Comparison of ENCODE assay signal across 27 cellular contexts in genomic region chr18:74788657-74789056, GRCh38.
"Had no signal": no experiment of that assay in that cellular context is flagged by ENCODE, and none has a peak within 500 bp of the region (broad histone marks: within the 10 kb centered on the region; RNA-seq: fewer than 3 reads in every experiment).

No MANE protein-coding gene starts in this region.

- H3K9me3 ChIP-seq: left ventricle myocardium inferior, ovary, prostate gland, spleen, suprapubic skin, thoracic aorta, tibial artery, upper lobe of right lung had no signal

- H3K36me3 Mint-ChIP-seq: mesothelial cell of epicardium; natural killer cell; stimulated activated effector memory CD8-positive, alpha-beta T cell treated with anti-CD3 and anti-CD28 coated beads, Interleukin-12 subunit alpha, Interleukin-12 subunit beta, amount 100 ng/mL, for 72 hours had no signal

- H3K4me1 ChIP-seq: left ventricle myocardium inferior, prostate gland, spleen, suprapubic skin, tibial artery, upper lobe of right lung had no signal

- H3K36me3 ChIP-seq: left ventricle myocardium inferior, ovary, prostate gland, thoracic aorta, tibial artery, upper lobe of right lung had no signal

- H3K27ac Mint-ChIP-seq: immature natural killer cell; mesothelial cell of epicardium; naive B cell; natural killer cell; nephron progenitor cell; stimulated activated effector memory CD8-positive, alpha-beta T cell treated with anti-CD3 and anti-CD28 coated beads, Interleukin-12 subunit alpha, Interleukin-12 subunit beta, amount 100 ng/mL, for 72 hours; stimulated activated naive CD8-positive, alpha-beta T cell treated with anti-CD3 and anti-CD28 coated beads, Interleukin-15, Interleukin-2, amounts not matched to agents 100 ng/mL and 50 ng/mL, for 24 hours had no signal

- H3K4me3 ChIP-seq: left ventricle myocardium inferior, lung, ovary, prostate gland, skin epidermis, spleen, suprapubic skin, thoracic aorta, tibial artery, upper lobe of right lung had no signal

- H3K27me3 Mint-ChIP-seq: naive B cell; stimulated activated naive CD8-positive, alpha-beta T cell treated with anti-CD3 and anti-CD28 coated beads, Interleukin-15, Interleukin-2, amounts not matched to agents 100 ng/mL and 50 ng/mL, for 24 hours had no signal

- FAIRE-seq: islet of Langerhans, urothelium cell line had no signal

- DNase-seq: hypothalamus; immature natural killer cell; left ventricle myocardium inferior; mesendoderm; naive B cell; natural killer cell; nephron progenitor cell; ovary; posterior cingulate gyrus; retina; right cardiac atrium; spleen; stimulated activated CD4-positive, alpha-beta T cell treated with anti-CD3 and anti-CD28 coated beads, Interleukin-4, amount 100 ng/mL, for 24 hours; stimulated activated naive CD4-positive, alpha-beta T cell; tibial artery; upper lobe of right lung had no signal

- H3K9me3 Mint-ChIP-seq: immature natural killer cell; mesothelial cell of epicardium; naive B cell; natural killer cell; nephron progenitor cell; stimulated activated effector memory CD8-positive, alpha-beta T cell treated with anti-CD3 and anti-CD28 coated beads, Interleukin-12 subunit alpha, Interleukin-12 subunit beta, amount 100 ng/mL, for 72 hours; stimulated activated naive CD8-positive, alpha-beta T cell treated with anti-CD3 and anti-CD28 coated beads, Interleukin-15, Interleukin-2, amounts not matched to agents 100 ng/mL and 50 ng/mL, for 24 hours had no signal

- H3K4me1 Mint-ChIP-seq: immature natural killer cell; mesothelial cell of epicardium; naive B cell; natural killer cell; stimulated activated effector memory CD8-positive, alpha-beta T cell treated with anti-CD3 and anti-CD28 coated beads, Interleukin-12 subunit alpha, Interleukin-12 subunit beta, amount 100 ng/mL, for 72 hours had no signal

- H3K27ac ChIP-seq: left ventricle myocardium inferior, ovary, prostate gland, skin epidermis, spleen, suprapubic skin, thoracic aorta, tibial artery, upper lobe of right lung had no signal

- H3K4me3 Mint-ChIP-seq: immature natural killer cell; mesothelial cell of epicardium; natural killer cell; nephron progenitor cell; stimulated activated effector memory CD8-positive, alpha-beta T cell treated with anti-CD3 and anti-CD28 coated beads, Interleukin-12 subunit alpha, Interleukin-12 subunit beta, amount 100 ng/mL, for 72 hours; stimulated activated naive CD8-positive, alpha-beta T cell treated with anti-CD3 and anti-CD28 coated beads, Interleukin-15, Interleukin-2, amounts not matched to agents 100 ng/mL and 50 ng/mL, for 24 hours had no signal

- ATAC-seq: natural killer cell; right cardiac atrium; sciatic nerve; stimulated activated effector memory CD8-positive, alpha-beta T cell treated with anti-CD3 and anti-CD28 coated beads, Interleukin-12 subunit alpha, Interleukin-12 subunit beta, amount 100 ng/mL, for 72 hours had no signal

- H3K27me3 ChIP-seq: ovary, spleen, suprapubic skin, tibial artery, upper lobe of right lung had no signal
